Comparison of ENCODE assay signal across 1 cellular context in the genomic region with DNA sequence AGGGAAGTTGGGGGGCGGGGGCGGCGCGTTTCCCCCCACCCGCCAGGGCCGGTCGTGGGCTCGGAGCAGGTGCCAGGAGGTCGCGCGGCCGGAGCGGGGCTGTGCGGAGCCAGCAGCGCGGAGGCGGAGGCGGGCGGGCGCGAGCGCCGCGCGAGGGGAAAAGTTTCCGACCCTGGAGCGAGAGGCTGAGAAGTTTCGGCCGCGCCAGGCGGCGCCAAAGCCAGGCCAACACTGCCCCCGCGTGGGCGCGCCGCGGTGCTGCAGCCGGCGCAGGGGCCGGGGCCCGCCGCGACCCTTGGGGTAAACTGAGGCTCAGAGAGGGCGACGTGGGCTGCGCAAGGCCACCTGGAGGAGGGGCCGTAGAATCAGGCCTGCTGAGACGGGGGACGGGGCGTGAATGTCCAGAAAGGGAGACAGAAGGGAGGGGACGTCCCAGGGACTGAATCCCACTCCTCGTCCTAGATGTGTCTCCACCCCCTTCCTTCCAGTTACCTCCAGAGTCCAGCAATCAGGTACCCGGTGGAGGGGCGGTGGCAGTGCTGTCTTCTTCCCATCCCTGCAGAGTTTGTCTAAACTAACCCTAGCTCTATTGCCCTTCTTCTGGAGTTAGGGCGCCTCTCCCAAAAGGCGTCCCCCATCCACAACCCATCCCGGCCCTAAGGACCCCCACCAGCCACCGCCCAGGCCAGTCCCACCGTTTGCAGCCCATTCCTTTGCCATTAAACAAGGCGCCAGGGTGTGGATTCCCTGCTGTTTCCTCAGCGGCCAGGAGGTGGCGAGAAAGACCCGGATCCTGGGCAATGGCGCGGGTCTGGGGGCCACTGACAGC.
A peak's percentile ranks its signal among the peaks of the same experiment; 100 is the strongest.
TF ChIP-seq lines count a peak whose summit lies in the region.

No MANE protein-coding gene starts in this region.

TF ChIP-seq in HEK293, 187 proteins besides CTCF, POLR2A, EP300 and RAD21 (continued from another document):
- TF ChIP-seq, protein P1, sequence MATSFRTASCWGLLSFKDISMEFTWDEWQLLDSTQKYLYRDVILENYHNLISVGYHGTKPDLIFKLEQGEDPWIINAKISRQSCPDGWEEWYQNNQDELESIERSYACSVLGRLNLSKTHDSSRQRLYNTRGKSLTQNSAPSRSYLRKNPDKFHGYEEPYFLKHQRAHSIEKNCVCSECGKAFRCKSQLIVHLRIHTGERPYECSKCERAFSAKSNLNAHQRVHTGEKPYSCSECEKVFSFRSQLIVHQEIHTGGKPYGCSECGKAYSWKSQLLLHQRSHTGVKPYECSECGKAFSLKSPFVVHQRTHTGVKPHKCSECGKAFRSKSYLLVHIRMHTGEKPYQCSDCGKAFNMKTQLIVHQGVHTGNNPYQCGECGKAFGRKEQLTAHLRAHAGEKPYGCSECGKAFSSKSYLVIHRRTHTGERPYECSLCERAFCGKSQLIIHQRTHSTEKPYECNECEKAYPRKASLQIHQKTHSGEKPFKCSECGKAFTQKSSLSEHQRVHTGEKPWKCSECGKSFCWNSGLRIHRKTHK (tag by site-specific recombination; IDR thresholded peaks at IDR 0.05): no peak
- TF ChIP-seq ZBTB17 (tag by site-specific recombination; IDR thresholded peaks at IDR 0.05) (peak; percentile 38; the same call in 1 of the 2 replicates), ZNF10 (tag by site-specific recombination; IDR thresholded peaks at IDR 0.05) (peak; percentile 78; the same call in 1 of the 2 replicates), KLF8 (tag by site-specific recombination; IDR thresholded peaks at IDR 0.05) (0 out of 2 replicates have a peak, but pooled peaks have one; percentile 55), BCL11B (tag by site-specific recombination; IDR thresholded peaks at IDR 0.05; ENCODE audit: low read depth) (no peak), ZNF394 (tag by site-specific recombination; IDR thresholded peaks at IDR 0.05; ENCODE audit: borderline replicate concordance) (no peak), ZNF133 (tag by site-specific recombination; IDR thresholded peaks at IDR 0.05) (no peak), MYNN (tag by site-specific recombination; IDR thresholded peaks at IDR 0.05; ENCODE audit: borderline replicate concordance) (no peak), ZBTB48 (tag by site-specific recombination; IDR thresholded peaks at IDR 0.05) (peak; percentile 65), ZNF707 (tag by site-specific recombination; IDR thresholded peaks at IDR 0.05) (0 out of 2 replicates have a peak, but pooled peaks have one; percentile 38)
- TF ChIP-seq, protein P2, sequence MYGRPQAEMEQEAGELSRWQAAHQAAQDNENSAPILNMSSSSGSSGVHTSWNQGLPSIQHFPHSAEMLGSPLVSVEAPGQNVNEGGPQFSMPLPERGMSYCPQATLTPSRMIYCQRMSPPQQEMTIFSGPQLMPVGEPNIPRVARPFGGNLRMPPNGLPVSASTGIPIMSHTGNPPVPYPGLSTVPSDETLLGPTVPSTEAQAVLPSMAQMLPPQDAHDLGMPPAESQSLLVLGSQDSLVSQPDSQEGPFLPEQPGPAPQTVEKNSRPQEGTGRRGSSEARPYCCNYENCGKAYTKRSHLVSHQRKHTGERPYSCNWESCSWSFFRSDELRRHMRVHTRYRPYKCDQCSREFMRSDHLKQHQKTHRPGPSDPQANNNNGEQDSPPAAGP (tag by site-specific recombination; IDR thresholded peaks at IDR 0.05): 0 out of 2 replicates have a peak, but pooled peaks have one; percentile 29
- TF ChIP-seq, protein P3, sequence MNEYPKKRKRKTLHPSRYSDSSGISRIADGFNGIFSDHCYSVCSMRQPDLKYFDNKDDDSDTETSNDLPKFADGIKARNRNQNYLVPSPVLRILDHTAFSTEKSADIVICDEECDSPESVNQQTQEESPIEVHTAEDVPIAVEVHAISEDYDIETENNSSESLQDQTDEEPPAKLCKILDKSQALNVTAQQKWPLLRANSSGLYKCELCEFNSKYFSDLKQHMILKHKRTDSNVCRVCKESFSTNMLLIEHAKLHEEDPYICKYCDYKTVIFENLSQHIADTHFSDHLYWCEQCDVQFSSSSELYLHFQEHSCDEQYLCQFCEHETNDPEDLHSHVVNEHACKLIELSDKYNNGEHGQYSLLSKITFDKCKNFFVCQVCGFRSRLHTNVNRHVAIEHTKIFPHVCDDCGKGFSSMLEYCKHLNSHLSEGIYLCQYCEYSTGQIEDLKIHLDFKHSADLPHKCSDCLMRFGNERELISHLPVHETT (tag by site-specific recombination; IDR thresholded peaks at IDR 0.05): no peak
